8 cellular contexts compared by ENCODE assay signal in genomic region chr7:142669074-142669654, GRCh38.
DNase-seq lines count a peak whose midpoint lies in the region; ATAC-seq, FAIRE-seq and TF ChIP-seq lines count a peak whose summit lies in the region.

No MANE protein-coding gene starts in this region.

- H3K4me3 ChIP-seq in ascending aorta: no peak overlapping the region
- H3K4me3 ChIP-seq in vagina: no peak overlapping the region

- DNase-seq in Daoy (ENCODE audit: low read depth): peak; percentile 32
- no peak for DNase-seq in ascending aorta (ENCODE audit: low spot score in 2 of 2)
- DNase-seq in naive thymus-derived CD8-positive, alpha-beta T cell: peak in 3 of 10 donors; percentile 43 to 58 (median 45)
- no peak for DNase-seq in vagina (ENCODE audit: extremely low spot score in 2 of 2)
- DNase-seq in ureter (ENCODE audit: low spot score): no peak
- no peak for DNase-seq in HTR-8/SVneo (ENCODE audit: insufficient read length, low spot score)

- POLR2A ChIA-PET in naive thymus-derived CD8-positive, alpha-beta T cell (lab: Charles Lee): no interaction called here

- TF ChIP-seq RAD21 in Ishikawa (IDR thresholded peaks at IDR 0.05; ENCODE audit: low read depth): peak; percentile 59

- TF ChIP-seq CTCF in ascending aorta (IDR thresholded peaks at IDR 0.05) (peak in 2 of 3 experiments; percentile 36 to 52), vagina (IDR thresholded peaks at IDR 0.05) (no peak)

- H3K36me3 ChIP-seq in ascending aorta (no peaks in the 10 kb centered on the region), vagina (no peaks in the 10 kb centered on the region)

- H3K4me1 Mint-ChIP-seq in naive thymus-derived CD8-positive, alpha-beta T cell: peaks cover 9 to 32% (median 32%) of the 10 kb centered on the region in 4 donors

- H3K36me3 Mint-ChIP-seq in naive thymus-derived CD8-positive, alpha-beta T cell: no peaks in the 10 kb centered on the region

- H3K9me3 Mint-ChIP-seq in naive thymus-derived CD8-positive, alpha-beta T cell: no peaks in the 10 kb centered on the region

- peak overlapping the region in 6 of 10 donors; percentile 0 to 67 (median 46) for H3K4me3 Mint-ChIP-seq in naive thymus-derived CD8-positive, alpha-beta T cell

- peak overlapping the region in 9 of 10 donors; percentile 21 to 90 (median 65) for H3K27ac Mint-ChIP-seq in naive thymus-derived CD8-positive, alpha-beta T cell

- no peaks in the 10 kb centered on the region for H3K4me1 ChIP-seq in ascending aorta
- H3K4me1 ChIP-seq in vagina: no peaks in the 10 kb centered on the region

- intact Hi-C loops in ascending aorta (cut with DNase I): loop anchor here (1.0 kb wide), 1 partner anchor 114 kb away; no protein-coding TSS in a partner anchor
- intact Hi-C loops in vagina (cut with DNase I): no loop called here

- ATAC-seq in naive thymus-derived CD8-positive, alpha-beta T cell: peak in 1 of 2 donors; percentile 71
- no peak for ATAC-seq in GM18868 (IDR thresholded peaks at IDR 0.05; ENCODE audit: unreplicated experiment)

- no peak for TF ChIP-seq EP300 in Ishikawa (IDR thresholded peaks at IDR 0.05; ENCODE audit: borderline replicate concordance)

- FAIRE-seq in HTR-8/SVneo (lab: Jason Lieb, UNC): no peak

- H3K27me3 ChIP-seq in ascending aorta (no peaks in the 10 kb centered on the region), vagina (no peaks in the 10 kb centered on the region)

- no peaks in the 10 kb centered on the region for H3K9me3 ChIP-seq in ascending aorta
- no peaks in the 10 kb centered on the region for H3K9me3 ChIP-seq in vagina

- H3K27me3 Mint-ChIP-seq in naive thymus-derived CD8-positive, alpha-beta T cell: no peaks in the 10 kb centered on the region

- H3K27ac ChIP-seq in ascending aorta: no peak overlapping the region
- H3K27ac ChIP-seq in vagina: no peak overlapping the region

- no peak for TF ChIP-seq POLR2A in vagina (IDR thresholded peaks at IDR 0.05)

TF ChIP-seq in Ishikawa, 13 proteins besides CTCF, POLR2A, EP300 and RAD21:
- no peak for TF ChIP-seq CEBPB (IDR thresholded peaks at IDR 0.05)
- no peak for TF ChIP-seq TEAD4 (IDR thresholded peaks at IDR 0.05)
- no peak for TF ChIP-seq TCF12 (IDR thresholded peaks at IDR 0.05; ENCODE audit: low read depth)
- no peak for TF ChIP-seq MAX (IDR thresholded peaks at IDR 0.05)
- TF ChIP-seq YY1 (IDR thresholded peaks at IDR 0.05; ENCODE audit: low read depth): no peak
- TF ChIP-seq USF1 (IDR thresholded peaks at IDR 0.05): no peak
- TF ChIP-seq TAF1 (IDR thresholded peaks at IDR 0.05; ENCODE audit: low read depth): no peak
- TF ChIP-seq NFIC (IDR thresholded peaks at IDR 0.05): no peak
- TF ChIP-seq ZBTB7A (IDR thresholded peaks at IDR 0.05; ENCODE audit: low read depth): no peak
- TF ChIP-seq CREB1 (IDR thresholded peaks at IDR 0.05; ENCODE audit: low read depth): no peak
- TF ChIP-seq EGR1 (IDR thresholded peaks at IDR 0.05): no peak
- TF ChIP-seq FOXM1 (IDR thresholded peaks at IDR 0.05; ENCODE audit: borderline replicate concordance, low read depth): no peak
- no peak for TF ChIP-seq REST (IDR thresholded peaks at IDR 0.05; ENCODE audit: low read depth)

Comparison
In these comparisons a context has a peak if more than half of its experiments do, and no peak if none do; other contexts are left out.
1. CTCF ChIP-seq: peak in ascending aorta (2 of 3); none in vagina (0 of 3).